In the genomic region with DNA sequence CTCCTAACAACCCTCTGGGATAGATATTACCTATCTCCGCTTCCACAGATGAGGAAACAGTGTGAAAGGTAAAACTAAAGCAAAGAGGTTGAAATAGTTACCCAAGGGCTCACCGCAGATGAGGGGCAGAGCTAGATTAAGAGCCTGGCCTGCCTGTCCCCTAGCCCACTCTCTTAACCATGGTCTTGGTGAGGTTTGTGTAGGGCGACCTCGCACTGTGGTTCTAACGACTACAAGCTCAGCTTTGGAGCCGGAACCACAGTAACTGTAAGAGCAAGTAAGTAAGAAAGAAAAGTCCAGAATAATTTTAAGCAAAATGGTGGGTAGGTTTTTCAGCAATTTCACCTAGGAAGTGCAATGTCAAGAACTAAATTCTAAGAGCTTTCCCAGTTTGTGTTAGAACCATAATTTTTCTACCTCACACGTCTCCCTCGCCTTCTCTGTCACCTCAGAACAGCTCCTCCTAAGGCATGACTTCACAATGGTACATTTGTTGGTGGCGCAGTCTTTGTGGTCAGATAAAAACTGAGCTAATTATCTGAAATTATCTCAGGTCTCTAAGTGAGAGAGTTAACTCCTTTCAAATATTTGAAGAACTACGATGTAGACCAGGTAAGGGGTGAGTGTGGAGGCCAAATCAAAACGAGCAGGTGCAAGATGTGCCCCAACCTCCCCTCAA, we compare ENCODE assay signal across 15 cellular contexts.
DNase-seq lines count a peak whose midpoint lies in the region; ATAC-seq and TF ChIP-seq lines count a peak whose summit lies in the region.
"Had no signal": no experiment of that assay in that cellular context is flagged by ENCODE, and none has a peak within 500 bp of the region (broad histone marks: within the 10 kb centered on the region; RNA-seq: fewer than 3 reads in every experiment).

No MANE protein-coding gene starts in this region.

- POLR2A ChIA-PET in activated B cell treated with CpG ODN at 0.5 μM for 24 hours (lab: Charles Lee), result interaction anchor here (0.9 to 3.6 kb wide), 11 partner anchors 9 to 35 kb away, joined by 3 to 27 read pairs (median 4); no protein-coding TSS in a partner anchor

- no peak overlapping the region for H3K4ac ChIP-seq in mesenchymal stem cell (ENCODE audit: low read depth in 1 of 2, low read length in 2 of 2)

- H3K4me1 Mint-ChIP-seq in stimulated activated naive CD8-positive, alpha-beta T cell treated with anti-CD3 and anti-CD28 coated beads, Interleukin-15, Interleukin-2, amounts not matched to agents 100 ng/mL and 50 ng/mL, for 24 hours (ENCODE audit: low read depth), result peaks cover 95% of the 10 kb centered on the region
- peaks cover 82% of the 10 kb centered on the region for H3K4me1 Mint-ChIP-seq in activated B cell treated with CpG ODN at 0.5 μM for 24 hours
- peaks cover 51% of the 10 kb centered on the region for H3K4me1 Mint-ChIP-seq in memory B cell

- 89% methylated on average over 10 of the region's 11 CpGs for WGBS in mesenchymal stem cell

- no peak overlapping the region for H2AK5ac ChIP-seq in mesenchymal stem cell (ENCODE audit: low read length, severe bottlenecking)

- peak overlapping the region in 1 of 2 experiments; percentile 83 for H2BK12ac ChIP-seq in mesenchymal stem cell (ENCODE audit: low read length in 2 of 2)

- no peaks in the 10 kb centered on the region for H3K27me3 Mint-ChIP-seq in stimulated activated naive CD8-positive, alpha-beta T cell treated with anti-CD3 and anti-CD28 coated beads, Interleukin-15, Interleukin-2, amounts not matched to agents 100 ng/mL and 50 ng/mL, for 24 hours
- no peaks in the 10 kb centered on the region for H3K27me3 Mint-ChIP-seq in activated B cell treated with CpG ODN at 0.5 μM for 24 hours
- no peaks in the 10 kb centered on the region for H3K27me3 Mint-ChIP-seq in memory B cell

- H3K27ac ChIP-seq in mesenchymal stem cell (ENCODE audit: low read length, poor library complexity, severe bottlenecking), result no peak overlapping the region
- H3K27ac ChIP-seq: parathyroid adenoma had no signal

- no peaks in the 10 kb centered on the region for H3K9me3 Mint-ChIP-seq in stimulated activated naive CD8-positive, alpha-beta T cell treated with anti-CD3 and anti-CD28 coated beads, Interleukin-15, Interleukin-2, amounts not matched to agents 100 ng/mL and 50 ng/mL, for 24 hours
- no peaks in the 10 kb centered on the region for H3K9me3 Mint-ChIP-seq in activated B cell treated with CpG ODN at 0.5 μM for 24 hours
- no peaks in the 10 kb centered on the region for H3K9me3 Mint-ChIP-seq in memory B cell
- H3K9me3 Mint-ChIP-seq: endodermal cell had no signal

- no peaks in the 10 kb centered on the region for H3K36me3 ChIP-seq in mesenchymal stem cell (ENCODE audit: control insufficient read depth in 1 of 2, insufficient read depth in 2 of 2, low read depth in 1 of 2, low read length in 2 of 2)
- H3K36me3 ChIP-seq in H7 (replicated peaks; ENCODE audit: control insufficient read depth, insufficient read depth, low read length), result no peaks in the 10 kb centered on the region

- H3K23ac ChIP-seq in mesenchymal stem cell (ENCODE audit: low read length in 2 of 2), result no peak overlapping the region

- peak overlapping the region; percentile 93 for H3K27ac Mint-ChIP-seq in stimulated activated naive CD8-positive, alpha-beta T cell treated with anti-CD3 and anti-CD28 coated beads, Interleukin-15, Interleukin-2, amounts not matched to agents 100 ng/mL and 50 ng/mL, for 24 hours
- H3K27ac Mint-ChIP-seq in activated B cell treated with CpG ODN at 0.5 μM for 24 hours (peak overlapping the region; percentile 78), memory B cell (peak overlapping the region; percentile 92)
- H3K27ac Mint-ChIP-seq: endodermal cell had no signal

- H3K14ac ChIP-seq in mesenchymal stem cell (ENCODE audit: low read length in 2 of 2), result no peak overlapping the region

- peak overlapping the region; percentile 86 for H3K4me3 Mint-ChIP-seq in stimulated activated naive CD8-positive, alpha-beta T cell treated with anti-CD3 and anti-CD28 coated beads, Interleukin-15, Interleukin-2, amounts not matched to agents 100 ng/mL and 50 ng/mL, for 24 hours
- H3K4me3 Mint-ChIP-seq in activated B cell treated with CpG ODN at 0.5 μM for 24 hours (no peak overlapping the region), memory B cell (peak overlapping the region; percentile 42)
- H3K4me3 Mint-ChIP-seq: endodermal cell had no signal

- no peak overlapping the region for H2BK120ac ChIP-seq in mesenchymal stem cell (ENCODE audit: low read depth, low read length)

- H3K27me3 ChIP-seq in mesenchymal stem cell (ENCODE audit: control insufficient read depth in 1 of 2, insufficient read depth in 1 of 2, low read length in 2 of 2), result no peaks in the 10 kb centered on the region
- no peaks in the 10 kb centered on the region for H3K27me3 ChIP-seq in H7 (ENCODE audit: control insufficient read depth, insufficient read depth, low read length)

- no peak overlapping the region for H4K8ac ChIP-seq in mesenchymal stem cell (ENCODE audit: low read length)

- no peak overlapping the region for H4K91ac ChIP-seq in mesenchymal stem cell (ENCODE audit: low read length)

- CTCF ChIA-PET in activated B cell treated with CpG ODN at 0.5 μM for 24 hours (lab: Charles Lee), result interaction anchor here (1.0 to 1.6 kb wide), 3 partner anchors 9 to 46 kb away, joined by 3 to 4 read pairs (median 3); no protein-coding TSS in a partner anchor

- H2BK5ac ChIP-seq in mesenchymal stem cell (ENCODE audit: low read depth, low read length, poor library complexity, severe bottlenecking), result no peak overlapping the region

- H3K9ac ChIP-seq in mesenchymal stem cell (ENCODE audit: low read length), result no peak overlapping the region
- H3K9ac ChIP-seq: parathyroid adenoma had no signal

- no peaks in the 10 kb centered on the region for H3K4me1 ChIP-seq in mesenchymal stem cell (ENCODE audit: control insufficient read depth, insufficient read depth, low read depth, low read length)
- H3K4me1 ChIP-seq: parathyroid adenoma had no signal

- no peak for TF ChIP-seq CTCF in activated B cell treated with CpG ODN at 0.5 μM for 24 hours (IDR thresholded peaks at IDR 0.05)

- no peak overlapping the region for H3K4me3 ChIP-seq in mesenchymal stem cell (ENCODE audit: insufficient read depth in 1 of 2, low read depth in 1 of 2, low read length in 2 of 2)
- no peak overlapping the region for H3K4me3 ChIP-seq in H7 (ENCODE audit: insufficient read depth, low read depth, low read length)

- no peak for DNase-seq in stimulated activated naive CD8-positive, alpha-beta T cell treated with anti-CD3 and anti-CD28 coated beads, Interleukin-15, Interleukin-2, amounts not matched to agents 100 U/mL and 50 U/mL, for 24 hours
- no peak for DNase-seq in activated B cell treated with CpG ODN at 0.5 μM for 24 hours
- no peak for DNase-seq in memory B cell (ENCODE audit: low spot score in 2 of 2)
- DNase-seq in mesenchymal stem cell, result no peak
- DNase-seq in H7, result no peak
- DNase-seq in DMS 273 treated with DMSO at 0.1 percent for 48 hours (lab: John Stamatoyannopoulos, UW), result no peak
- DNase-seq: activated CD4-positive, alpha-beta T cell treated with anti-CD3 and anti-CD28 coated beads, Interleukin-2, amount 50 U/mL, for 48 hours; central memory CD4-positive, alpha-beta T cell; endodermal cell; Kasumi-1; SHP77; T1000 had no signal

- no peak overlapping the region for H3K4me2 ChIP-seq in mesenchymal stem cell (ENCODE audit: low read length, poor library complexity, severe bottlenecking)

- no peak overlapping the region for H2BK15ac ChIP-seq in mesenchymal stem cell (ENCODE audit: low read depth, poor library complexity, severe bottlenecking)

- intact Hi-C loops in activated B cell treated with CpG ODN at 0.5 μM for 24 hours (cut with micrococcal nuclease), result no loop called here

- no peak overlapping the region for H3K18ac ChIP-seq in mesenchymal stem cell (ENCODE audit: low read depth in 1 of 2, low read length in 2 of 2)

- H3K36me3 Mint-ChIP-seq in stimulated activated naive CD8-positive, alpha-beta T cell treated with anti-CD3 and anti-CD28 coated beads, Interleukin-15, Interleukin-2, amounts not matched to agents 100 ng/mL and 50 ng/mL, for 24 hours (ENCODE audit: low read depth), result peaks cover 92% of the 10 kb centered on the region
- no peaks in the 10 kb centered on the region for H3K36me3 Mint-ChIP-seq in activated B cell treated with CpG ODN at 0.5 μM for 24 hours (ENCODE audit: low read depth)
- peaks cover 2% of the 10 kb centered on the region for H3K36me3 Mint-ChIP-seq in memory B cell

- H3K9me3 ChIP-seq in mesenchymal stem cell (ENCODE audit: control insufficient read depth, low read length), result no peaks in the 10 kb centered on the region

- no peak overlapping the region for H2AFZ ChIP-seq in mesenchymal stem cell (ENCODE audit: low read depth, low read length)
- H2AFZ ChIP-seq: parathyroid adenoma had no signal

- ATAC-seq in stimulated activated naive CD8-positive, alpha-beta T cell treated with anti-CD3 and anti-CD28 coated beads, Interleukin-15, Interleukin-2, amounts not matched to agents 100 U/mL and 50 U/mL, for 24 hours, result no peak
- ATAC-seq in activated B cell treated with CpG ODN at 0.5 μM for 24 hours (ENCODE audit: low read depth), result no peak
- ATAC-seq in memory B cell (ENCODE audit: low read depth), result no peak
- no peak for ATAC-seq in HG02981 (IDR thresholded peaks at IDR 0.05; ENCODE audit: unreplicated experiment)

- no peaks in the 10 kb centered on the region for H3K79me1 ChIP-seq in mesenchymal stem cell (replicated peaks; ENCODE audit: low read length, poor library complexity, severe bottlenecking)
